19 cellular contexts compared by ENCODE assay signal in the genomic region with DNA sequence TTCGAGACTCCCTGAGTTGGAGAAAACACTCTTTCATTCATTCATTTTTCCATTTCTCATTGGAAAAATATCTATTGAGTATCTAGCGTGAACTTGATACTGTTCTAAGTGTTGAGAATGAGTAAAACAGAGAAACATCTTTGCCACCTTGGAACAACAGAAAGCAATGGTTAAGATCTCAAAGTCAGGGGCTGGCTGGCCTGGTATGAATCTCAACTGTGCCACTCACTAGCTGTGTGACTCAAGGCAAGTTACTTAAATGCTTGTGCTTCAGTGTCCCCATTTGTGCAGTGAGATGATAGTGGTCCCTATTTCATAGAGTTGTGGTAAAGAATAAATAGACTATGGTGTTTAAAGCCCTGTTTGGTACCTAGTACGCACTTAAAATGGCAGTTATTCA.
DNase-seq lines count a peak whose midpoint lies in the region; ATAC-seq and TF ChIP-seq lines count a peak whose summit lies in the region.
"Had no signal": no experiment of that assay in that cellular context is flagged by ENCODE, and none has a peak within 500 bp of the region (broad histone marks: within the 10 kb centered on the region; RNA-seq: fewer than 3 reads in every experiment).

No MANE protein-coding gene starts in this region.

- CTCF ChIA-PET in activated CD4-positive, alpha-beta T cell treated with anti-CD3 and anti-CD28 coated beads for 36 hours (lab: Charles Lee) = no interaction called here
- CTCF ChIA-PET in PC-3 (lab: Charles Lee) = no interaction called here

- no peak overlapping the region for H3K4me3 Mint-ChIP-seq in activated CD4-positive, alpha-beta T cell treated with anti-CD3 and anti-CD28 coated beads for 36 hours
- H3K4me3 Mint-ChIP-seq in activated T-cell treated with anti-CD3 and anti-CD28 coated beads, Interleukin-2, amount 50 U/mL, for 72 hours = no peak overlapping the region
- H3K4me3 Mint-ChIP-seq in stimulated activated effector memory CD8-positive, alpha-beta T cell treated with anti-CD3 and anti-CD28 coated beads, Interleukin-12 subunit alpha, Interleukin-12 subunit beta, amount 100 ng/mL, for 72 hours = no peak overlapping the region
- H3K4me3 Mint-ChIP-seq: B cell; CD4-positive, CD25-positive, alpha-beta regulatory T cell; CD8-positive, alpha-beta T cell had no signal

- H3K27me3 Mint-ChIP-seq in activated CD4-positive, alpha-beta T cell treated with anti-CD3 and anti-CD28 coated beads for 36 hours = peaks cover 3% of the 10 kb centered on the region
- peaks cover 9% of the 10 kb centered on the region for H3K27me3 Mint-ChIP-seq in activated T-cell treated with anti-CD3 and anti-CD28 coated beads, Interleukin-2, amount 50 U/mL, for 72 hours (ENCODE audit: low read depth)
- H3K27me3 Mint-ChIP-seq: B cell; CD4-positive, CD25-positive, alpha-beta regulatory T cell had no signal

- H3K79me2 ChIP-seq in PC-3 (ENCODE audit: low read length) = no peaks in the 10 kb centered on the region

- H3K36me3 Mint-ChIP-seq in activated CD4-positive, alpha-beta T cell treated with anti-CD3 and anti-CD28 coated beads for 36 hours (ENCODE audit: low read depth) = no peaks in the 10 kb centered on the region
- H3K36me3 Mint-ChIP-seq in activated T-cell treated with anti-CD3 and anti-CD28 coated beads, Interleukin-2, amount 50 U/mL, for 72 hours (ENCODE audit: insufficient read depth in 2 of 2) = peaks cover 1 to 5% of the 10 kb centered on the region in 2 donors
- no peaks in the 10 kb centered on the region for H3K36me3 Mint-ChIP-seq in stimulated activated effector memory CD8-positive, alpha-beta T cell treated with anti-CD3 and anti-CD28 coated beads, Interleukin-12 subunit alpha, Interleukin-12 subunit beta, amount 100 ng/mL, for 72 hours
- H3K36me3 Mint-ChIP-seq: CD4-positive, CD25-positive, alpha-beta regulatory T cell; CD8-positive, alpha-beta T cell had no signal

- H4K20me1 ChIP-seq in PC-3 (ENCODE audit: low read length) = no peaks in the 10 kb centered on the region
- H4K20me1 ChIP-seq: BLaER1 had no signal

- peaks cover 38% of the 10 kb centered on the region for H3K4me1 ChIP-seq in PC-3 (ENCODE audit: insufficient read depth, low read length)
- H3K4me1 ChIP-seq: HAP-1 had no signal

- peak overlapping the region; percentile 36; the same call in 1 of the 2 replicates for H3K4me2 ChIP-seq in PC-3 (ENCODE audit: low read length)
- H3K4me2 ChIP-seq: BLaER1 had no signal

- no peak overlapping the region for H3K4me3 ChIP-seq in PC-3 (ENCODE audit: low read length)
- H3K4me3 ChIP-seq: BLaER1, HAP-1 had no signal

- ATAC-seq in activated CD4-positive, alpha-beta T cell treated with anti-CD3 and anti-CD28 coated beads for 36 hours = peak; percentile 11
- peak; percentile 29 to 40 for ATAC-seq in activated T-cell treated with anti-CD3 and anti-CD28 coated beads, Interleukin-2, amount 50 U/mL, for 72 hours (replicated peaks in 1 of 2)
- ATAC-seq in PC-3 = no peak
- peak; percentile 52 for ATAC-seq in stimulated activated effector memory CD8-positive, alpha-beta T cell treated with anti-CD3 and anti-CD28 coated beads, Interleukin-12 subunit alpha, Interleukin-12 subunit beta, amount 100 ng/mL, for 72 hours
- ATAC-seq: CD8-positive, alpha-beta T cell had no signal

- intact Hi-C loops in activated CD4-positive, alpha-beta T cell treated with anti-CD3 and anti-CD28 coated beads for 36 hours (cut with DNase I, micrococcal nuclease) = no loop called here
- intact Hi-C loops in PC-3 (cut with micrococcal nuclease) = loop anchor here (10.0 kb wide), 1 partner anchor 111 kb away; no protein-coding TSS in a partner anchor

- H3K27ac Mint-ChIP-seq in activated CD4-positive, alpha-beta T cell treated with anti-CD3 and anti-CD28 coated beads for 36 hours = no peak overlapping the region
- no peak overlapping the region for H3K27ac Mint-ChIP-seq in activated T-cell treated with anti-CD3 and anti-CD28 coated beads, Interleukin-2, amount 50 U/mL, for 72 hours
- peak overlapping the region; percentile 10 for H3K27ac Mint-ChIP-seq in stimulated activated effector memory CD8-positive, alpha-beta T cell treated with anti-CD3 and anti-CD28 coated beads, Interleukin-12 subunit alpha, Interleukin-12 subunit beta, amount 100 ng/mL, for 72 hours
- H3K27ac Mint-ChIP-seq: B cell; CD4-positive, CD25-positive, alpha-beta regulatory T cell; CD8-positive, alpha-beta T cell had no signal

- H3K9ac ChIP-seq in PC-3 (ENCODE audit: low read length) = no peak overlapping the region; the same call in 1 of the 2 replicates
- H3K9ac ChIP-seq: BLaER1 had no signal

- H3K9me3 ChIP-seq in PC-3 (ENCODE audit: low read length) = no peaks in the 10 kb centered on the region
- H3K9me3 ChIP-seq: BLaER1, Caco-2, HAP-1 had no signal

- H3K9me3 Mint-ChIP-seq in activated CD4-positive, alpha-beta T cell treated with anti-CD3 and anti-CD28 coated beads for 36 hours (ENCODE audit: low read depth) = peaks cover 5% of the 10 kb centered on the region
- H3K9me3 Mint-ChIP-seq in activated T-cell treated with anti-CD3 and anti-CD28 coated beads, Interleukin-2, amount 50 U/mL, for 72 hours = peaks cover 0 to 1% of the 10 kb centered on the region in 2 donors
- H3K9me3 Mint-ChIP-seq in stimulated activated effector memory CD8-positive, alpha-beta T cell treated with anti-CD3 and anti-CD28 coated beads, Interleukin-12 subunit alpha, Interleukin-12 subunit beta, amount 100 ng/mL, for 72 hours = peaks cover 4% of the 10 kb centered on the region
- H3K9me3 Mint-ChIP-seq: CD8-positive, alpha-beta T cell; HFFc6 had no signal

- peak overlapping the region; percentile 69 for H3K27ac ChIP-seq in PC-3 (ENCODE audit: low read length)
- H3K27ac ChIP-seq: 22Rv1, BLaER1, C4-2B had no signal

- H3K36me3 ChIP-seq in PC-3 (ENCODE audit: low read depth, low read length) = no peaks in the 10 kb centered on the region
- H3K36me3 ChIP-seq: BLaER1, HAP-1 had no signal

- no peak overlapping the region for H2AFZ ChIP-seq in PC-3 (ENCODE audit: low read length)

- TF ChIP-seq CTCF in PC-3 (conservative IDR thresholded peaks at IDR 0.05; ENCODE audit: low read depth, low read length) = no peak

- no peaks in the 10 kb centered on the region for H3F3A ChIP-seq in PC-3 (ENCODE audit: low read length, unreplicated experiment)

- POLR2A ChIA-PET in activated CD4-positive, alpha-beta T cell treated with anti-CD3 and anti-CD28 coated beads for 36 hours (lab: Charles Lee) = no interaction called here
- POLR2A ChIA-PET in PC-3 (lab: Charles Lee; ENCODE audit: unreplicated experiment) = no interaction called here

- H3K27me3 ChIP-seq in PC-3 (ENCODE audit: low read length) = no peaks in the 10 kb centered on the region
- H3K27me3 ChIP-seq: BLaER1 had no signal

- peak; percentile 37 for DNase-seq in activated CD4-positive, alpha-beta T cell treated with anti-CD3 and anti-CD28 coated beads for 36 hours
- no peak for DNase-seq in activated CD4-positive, alpha-beta T cell treated with anti-CD3 and anti-CD28 coated beads for 1 hour
- peak; percentile 10 to 35 for DNase-seq in activated T-cell treated with anti-CD3 and anti-CD28 coated beads, Interleukin-2, amount 50 U/mL, for 72 hours
- DNase-seq in activated T-cell treated with anti-CD3 and anti-CD28 coated beads for 4 hours = no peak
- DNase-seq in PC-3 = no peak
- no peak for DNase-seq in stimulated activated effector memory CD8-positive, alpha-beta T cell treated with anti-CD3 and anti-CD28 coated beads, Interleukin-12 subunit alpha, Interleukin-12 subunit beta, amount 100 ng/mL, for 72 hours (ENCODE audit: low spot score in 2 of 2)
- no peak for DNase-seq in inferior parietal cortex (ENCODE audit: extremely low spot score)
- DNase-seq: Caco-2; CD4-positive, CD25-positive, alpha-beta regulatory T cell; CD8-positive, alpha-beta T cell; DMS153; DND-41; GOT3; HFFc6 had no signal

- no TSS peak for BruUV-seq in PC-3 (replicated peaks; lab: Mats Ljungman, UMichigan)

- H3K4me1 Mint-ChIP-seq in activated CD4-positive, alpha-beta T cell treated with anti-CD3 and anti-CD28 coated beads for 36 hours = peaks cover 26% of the 10 kb centered on the region
- H3K4me1 Mint-ChIP-seq in activated T-cell treated with anti-CD3 and anti-CD28 coated beads, Interleukin-2, amount 50 U/mL, for 72 hours (ENCODE audit: low read depth) = peaks cover 38% of the 10 kb centered on the region
- peaks cover 23% of the 10 kb centered on the region for H3K4me1 Mint-ChIP-seq in stimulated activated effector memory CD8-positive, alpha-beta T cell treated with anti-CD3 and anti-CD28 coated beads, Interleukin-12 subunit alpha, Interleukin-12 subunit beta, amount 100 ng/mL, for 72 hours

- H3K9me2 ChIP-seq in PC-3 (replicated peaks; ENCODE audit: low read length) = no peaks in the 10 kb centered on the region

Comparison
In these comparisons a context has a peak if more than half of its experiments do, and no peak if none do; other contexts are left out.
1. DNase-seq: peak in activated CD4-positive, alpha-beta T cell treated with anti-CD3 and anti-CD28 coated beads for 36 hours (single experiment) and activated T-cell treated with anti-CD3 and anti-CD28 coated beads, Interleukin-2, amount 50 U/mL, for 72 hours (2 of 2); none in activated CD4-positive, alpha-beta T cell treated with anti-CD3 and anti-CD28 coated beads for 1 hour (single experiment), activated T-cell treated with anti-CD3 and anti-CD28 coated beads for 4 hours (single experiment), PC-3 (single experiment), stimulated activated effector memory CD8-positive, alpha-beta T cell treated with anti-CD3 and anti-CD28 coated beads, Interleukin-12 subunit alpha, Interleukin-12 subunit beta, amount 100 ng/mL, for 72 hours (0 of 2) and inferior parietal cortex (single experiment).